8 cellular contexts compared by ENCODE assay signal in the genomic region with DNA sequence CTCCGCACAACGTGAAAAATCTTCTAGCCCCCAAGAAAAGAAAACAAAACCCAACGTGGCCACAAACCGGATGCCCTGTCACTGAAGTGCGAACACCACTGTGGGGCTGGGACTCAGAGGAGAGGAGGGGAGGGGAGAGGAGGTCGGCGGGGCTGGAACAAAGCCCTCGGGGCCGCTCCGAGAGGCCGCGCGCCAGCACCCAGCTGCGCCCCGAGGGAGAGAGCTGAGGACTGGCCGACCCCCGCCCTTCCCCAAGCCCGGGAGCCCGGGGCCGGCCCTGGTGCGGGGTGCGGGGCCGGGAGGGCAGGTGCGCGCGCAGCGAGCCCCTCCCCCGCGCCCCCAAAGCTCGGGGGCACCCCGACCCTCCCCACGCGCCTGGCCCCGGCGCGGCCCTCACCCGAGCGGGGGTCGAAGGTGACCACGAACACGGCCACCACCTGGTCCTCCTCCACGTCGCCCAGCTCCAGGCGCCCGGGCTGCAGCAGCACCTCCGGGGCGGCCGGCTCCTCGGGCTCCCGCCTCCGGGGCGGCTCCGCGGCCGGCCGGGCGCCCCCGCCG.
DNase-seq lines count a peak whose midpoint lies in the region; ATAC-seq lines count a peak whose summit lies in the region.

No MANE protein-coding gene starts in this region.

- H3K27me3 ChIP-seq in iPS-20b (ENCODE audit: insufficient read depth, low read length): peaks cover 30% of the 10 kb centered on the region

- H3K9me3 ChIP-seq in iPS-20b (ENCODE audit: insufficient read depth, low read depth, low read length): no peaks in the 10 kb centered on the region

- H3K4me3 ChIP-seq in iPS-20b (ENCODE audit: low read length): peak overlapping the region; percentile 68; the same call in 1 of the 2 replicates

- H3K27ac ChIP-seq in iPS-20b (ENCODE audit: low read length): no peak overlapping the region

- DNase-seq in DMS53 treated with DMSO at 0.1 percent for 48 hours (lab: John Stamatoyannopoulos, UW; ENCODE audit: unreplicated experiment): peak; percentile 22
- peak; percentile 42 for DNase-seq in HK-2 (ENCODE audit: unreplicated experiment)
- DNase-seq in T-helper 2 cell: peak; percentile 32 to 83 (median 64)
- DNase-seq in astrocyte of the hippocampus (ENCODE audit: low read depth, low spot score): peak; percentile 62
- peak; percentile 54 for DNase-seq in stimulated activated CD4-positive, alpha-beta T cell treated with anti-CD3 and anti-CD28 coated beads, Interleukin-12 subunit alpha, Interleukin-12 subunit beta, amount 100 ng/mL, for 4 hours
- no peak for DNase-seq in NCI-H187 treated with DMSO at 0.1 percent for 48 hours (lab: John Stamatoyannopoulos, UW)

- peak overlapping the region; percentile 59; the same call in 1 of the 2 replicates for H3K9ac ChIP-seq in iPS-20b (ENCODE audit: low read depth, low read length)

- no peaks in the 10 kb centered on the region for H3K36me3 ChIP-seq in iPS-20b (ENCODE audit: insufficient read depth, low read depth, low read length)

- peaks cover 26% of the 10 kb centered on the region for H3K4me1 ChIP-seq in iPS-20b (ENCODE audit: insufficient read depth, low read length)

- ATAC-seq in GM19467 (IDR thresholded peaks at IDR 0.05; ENCODE audit: unreplicated experiment): peak; percentile 80
